8 cellular contexts compared by ENCODE assay signal in genomic region chr1:42846257-42847110, GRCh38. TPM values are rescaled to one million over a fixed set of nuclear protein-coding genes. Genes with fewer than 3 reads are reported as not detected.
A peak's percentile ranks its signal among the peaks of the same experiment; 100 is the strongest.
DNase-seq lines count a peak whose midpoint lies in the region; ATAC-seq lines count a peak whose summit lies in the region.

A gene with protein sequence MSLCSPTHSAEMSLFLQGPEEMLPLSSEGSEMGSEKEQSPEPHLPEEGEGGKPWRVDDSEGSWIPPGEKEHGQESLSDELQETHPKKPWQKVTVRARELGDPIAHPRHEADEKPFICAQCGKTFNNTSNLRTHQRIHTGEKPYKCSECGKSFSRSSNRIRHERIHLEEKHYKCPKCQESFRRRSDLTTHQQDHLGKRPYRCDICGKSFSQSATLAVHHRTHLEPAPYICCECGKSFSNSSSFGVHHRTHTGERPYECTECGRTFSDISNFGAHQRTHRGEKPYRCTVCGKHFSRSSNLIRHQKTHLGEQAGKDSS (plus strand): TSS chr1:42846613. CDS start chr1:42849659, 3,046 bp downstream.

- peak; percentile 83 for ATAC-seq in HG03460 (IDR thresholded peaks at IDR 0.05; ENCODE audit: unreplicated experiment)
- peak; percentile 96 for ATAC-seq in left lobe of liver

- peak within 1 kb of the TSS; percentile 99 for H3K4me3 Mint-ChIP-seq in activated CD4-positive, alpha-beta T cell treated with anti-CD3 and anti-CD28 coated beads, Interleukin-2, amount 10 ng/mL, durations not matched to agents 7 days and 5 days

- peak within 1 kb of the TSS; percentile 90 for H3K27ac Mint-ChIP-seq in activated CD4-positive, alpha-beta T cell treated with anti-CD3 and anti-CD28 coated beads, Interleukin-2, amount 10 ng/mL, durations not matched to agents 7 days and 5 days

- peaks cover 6% of the 10 kb centered on the region for H3K9me3 Mint-ChIP-seq in activated CD4-positive, alpha-beta T cell treated with anti-CD3 and anti-CD28 coated beads, Interleukin-2, amount 10 ng/mL, durations not matched to agents 7 days and 5 days

- peaks cover 33% of the 10 kb centered on the region for H3K36me3 Mint-ChIP-seq in activated CD4-positive, alpha-beta T cell treated with anti-CD3 and anti-CD28 coated beads, Interleukin-2, amount 10 ng/mL, durations not matched to agents 7 days and 5 days (ENCODE audit: low read depth)

- DNase-seq in C1 segment of cervical spinal cord (lab: John Stamatoyannopoulos, UW) (peak; percentile 19 to 94 (median 87)), GM19240 (ENCODE audit: insufficient read length, low spot score) (peak; percentile 93), NCI-H524 treated with DMSO at 0.1 percent for 48 hours (lab: John Stamatoyannopoulos, UW) (peak; percentile 90), dedifferentiated amniotic fluid mesenchymal stem cell (ENCODE audit: extremely low spot score) (peak; percentile 99), left lobe of liver (ENCODE audit: low spot score) (peak; percentile 94)
- peak; percentile 94 for DNase-seq in activated CD4-positive, alpha-beta T cell treated with anti-CD3 and anti-CD28 coated beads, Interleukin-2, amount 10 ng/mL, durations not matched to agents 7 days and 5 days
- peak; percentile 82 for DNase-seq in stimulated activated CD4-positive, alpha-beta T cell treated with anti-CD3 and anti-CD28 coated beads, Interleukin-2, amount 100 ng/mL, for 4 hours (ENCODE audit: low read depth)

- POLR2A ChIA-PET in activated CD4-positive, alpha-beta T cell treated with anti-CD3 and anti-CD28 coated beads, Interleukin-2, amount 10 ng/mL, durations not matched to agents 7 days and 5 days (lab: Charles Lee) = interaction anchor here (0.6 to 1.4 kb wide), 7 partner anchors 11 to 514 kb away, joined by 3 to 6 read pairs (median 4); partner anchors contain the start of genes C1orf50 and P3H1

- CTCF ChIA-PET in activated CD4-positive, alpha-beta T cell treated with anti-CD3 and anti-CD28 coated beads, Interleukin-2, amount 10 ng/mL, durations not matched to agents 7 days and 5 days (lab: Charles Lee) = interaction anchor here (0.8 to 3.2 kb wide), 12 partner anchors 8 to 227 kb away, joined by 3 to 17 read pairs (median 4); no protein-coding TSS in a partner anchor

- H3K27me3 Mint-ChIP-seq in activated CD4-positive, alpha-beta T cell treated with anti-CD3 and anti-CD28 coated beads, Interleukin-2, amount 10 ng/mL, durations not matched to agents 7 days and 5 days = no peaks in the 10 kb centered on the region

- peaks cover 33% of the 10 kb centered on the region for H3K4me1 Mint-ChIP-seq in activated CD4-positive, alpha-beta T cell treated with anti-CD3 and anti-CD28 coated beads, Interleukin-2, amount 10 ng/mL, durations not matched to agents 7 days and 5 days

RNA-seq across cellular contexts. Expression of the gene that starts here (rescaled TPM):
- total RNA-seq in activated CD4-positive, alpha-beta T cell treated with anti-CD3 and anti-CD28 coated beads, Interleukin-2, amount 10 ng/mL, durations not matched to agents 7 days and 5 days = 10 to 100 TPM; 10.8 to 11.0 TPM
- total RNA-seq in left lobe of liver = 6.8 TPM

Comparison
In these comparisons a context has a peak if more than half of its experiments do, and no peak if none do; other contexts are left out.
1. Peak in every context shown above with its lines: DNase-seq and ATAC-seq.